Comparison of ENCODE assay signal across 26 cellular contexts in genomic region chr20:640674-641515, GRCh38. TPM values are rescaled to one million over a fixed set of nuclear protein-coding genes. Genes with fewer than 3 reads are reported as not detected.
A peak's percentile ranks its signal among the peaks of the same experiment; 100 is the strongest.
DNase-seq lines count a peak whose midpoint lies in the region; ATAC-seq and TF ChIP-seq lines count a peak whose summit lies in the region.
"Had no signal": no experiment of that assay in that cellular context is flagged by ENCODE, and none has a peak within 500 bp of the region (broad histone marks: within the 10 kb centered on the region; RNA-seq: fewer than 3 reads in every experiment).

No MANE protein-coding gene starts in this region.

- no peak overlapping the region for H4K91ac ChIP-seq in IMR-90 (ENCODE audit: insufficient read depth, low read depth, low read length)
- H4K91ac ChIP-seq in neuronal stem cell (ENCODE audit: low read depth, low read length, poor library complexity): no peak overlapping the region

- intact Hi-C loops in IMR-90 (cut with micrococcal nuclease): no loop called here

- H2AFZ ChIP-seq in IMR-90 (replicated peaks; ENCODE audit: low read length, poor library complexity) (no peak overlapping the region), neuronal stem cell (ENCODE audit: low read length) (no peak overlapping the region)
- H2AFZ ChIP-seq: hepatocyte had no signal

- DNase-seq in activated naive CD4-positive, alpha-beta T cell treated with anti-CD3 and anti-CD28 coated beads, Interleukin-2, amount 10 ng/mL, durations not matched to agents 7 days and 5 days: no peak
- DNase-seq in IMR-90: no peak
- DNase-seq in neuronal stem cell (ENCODE audit: low spot score): no peak
- no peak for DNase-seq in LoVo (ENCODE audit: low spot score)
- no peak for DNase-seq in NCI-H2227 (lab: John Stamatoyannopoulos, UW; ENCODE audit: unreplicated experiment)
- DNase-seq: activated CD4-positive, alpha-beta T cell treated with anti-CD3 and anti-CD28 coated beads, Interleukin-2, amount 10 ng/mL, durations not matched to agents 7 days and 5 days; activated naive CD8-positive, alpha-beta T cell treated with anti-CD3 and anti-CD28 coated beads, Interleukin-2, amount 50 U/mL, for 24 hours; effector CD4-positive, alpha-beta T cell; Kasumi-1; left lung; NCI-H1694 treated with DMSO at 0.1 percent for 48 hours had no signal

- no peak overlapping the region for H3K56ac ChIP-seq in IMR-90 (ENCODE audit: extremely low read depth, insufficient read depth, low read length)

- no peak overlapping the region for H2BK20ac ChIP-seq in IMR-90 (ENCODE audit: low read depth, low read length)

- TF ChIP-seq POLR2A in IMR-90 (IDR thresholded peaks at IDR 0.05; ENCODE audit: low read depth, low read length): no peak

- H3K4me1 ChIP-seq in IMR-90 (ENCODE audit: control insufficient read depth, insufficient read depth, low read length) (no peaks in the 10 kb centered on the region), neuronal stem cell (ENCODE audit: control insufficient read depth in 2 of 2, insufficient read depth in 1 of 2, low read depth in 1 of 2, low read length in 2 of 2) (no peaks in the 10 kb centered on the region)

- CTCF ChIA-PET in activated naive CD4-positive, alpha-beta T cell treated with anti-CD3 and anti-CD28 coated beads, Interleukin-2, amount 10 ng/mL, durations not matched to agents 7 days and 5 days (lab: Charles Lee): interaction anchor here (1.0 to 1.2 kb wide), 2 partner anchors 14 to 233 kb away, joined by 3 read pairs; no protein-coding TSS in a partner anchor
- CTCF ChIA-PET in IMR-90 (lab: Yijun Ruan, JAX): no interaction called here

- POLR2A ChIA-PET in IMR-90 (lab: Charles Lee; ENCODE audit: unreplicated experiment): no interaction called here

- H2BK12ac ChIP-seq in neuronal stem cell (ENCODE audit: low read length): no peak overlapping the region

- TF ChIP-seq RAD21 in IMR-90 (IDR thresholded peaks at IDR 0.05; ENCODE audit: low read length): no peak

- H3K27me3 ChIP-seq in IMR-90 (ENCODE audit: control insufficient read depth, insufficient read depth, low read length) (peaks cover 10% of the 10 kb centered on the region), neuronal stem cell (ENCODE audit: control insufficient read depth in 3 of 3, insufficient read depth in 3 of 3, low read depth in 1 of 3, low read length in 3 of 3) (peaks cover 0 to 12% (median 2%) of the 10 kb centered on the region in 3 experiments)
- H3K27me3 ChIP-seq: hepatocyte had no signal

- H4K8ac ChIP-seq in IMR-90 (ENCODE audit: low read depth in 2 of 2, low read length in 2 of 2): no peak overlapping the region
- H4K8ac ChIP-seq in neuronal stem cell (ENCODE audit: low read depth, low read length): no peak overlapping the region

- no peak overlapping the region for H3K18ac ChIP-seq in IMR-90 (ENCODE audit: low read depth, low read length)
- peak overlapping the region; percentile 24 for H3K18ac ChIP-seq in neuronal stem cell (ENCODE audit: low read length)

- peak overlapping the region; percentile 85 for H3K27ac Mint-ChIP-seq in activated naive CD4-positive, alpha-beta T cell treated with anti-CD3 and anti-CD28 coated beads, Interleukin-2, amount 50 U/mL, for 24 hours
- no peak overlapping the region for H3K27ac Mint-ChIP-seq in activated naive CD4-positive, alpha-beta T cell treated with anti-CD3 and anti-CD28 coated beads, Interleukin-2, amount 10 ng/mL, durations not matched to agents 7 days and 5 days
- H3K27ac Mint-ChIP-seq: activated CD4-positive, alpha-beta T cell treated with anti-CD3 and anti-CD28 coated beads, Interleukin-2, amount 10 ng/mL, durations not matched to agents 7 days and 5 days; activated naive CD8-positive, alpha-beta T cell treated with anti-CD3 and anti-CD28 coated beads, Interleukin-2, amount 50 U/mL, for 24 hours had no signal

- peaks cover 10% of the 10 kb centered on the region for H4K20me1 ChIP-seq in IMR-90 (ENCODE audit: insufficient read depth, low read length)
- H4K20me1 ChIP-seq: BLaER1 had no signal

- H2BK15ac ChIP-seq in IMR-90 (ENCODE audit: low read depth, low read length) (no peak overlapping the region), neuronal stem cell (ENCODE audit: low read length) (no peak overlapping the region)

- peaks cover 10% of the 10 kb centered on the region for H3K4me1 Mint-ChIP-seq in activated naive CD4-positive, alpha-beta T cell treated with anti-CD3 and anti-CD28 coated beads, Interleukin-2, amount 50 U/mL, for 24 hours
- peaks cover 12% of the 10 kb centered on the region for H3K4me1 Mint-ChIP-seq in activated naive CD4-positive, alpha-beta T cell treated with anti-CD3 and anti-CD28 coated beads, Interleukin-2, amount 10 ng/mL, durations not matched to agents 7 days and 5 days

- H2AK5ac ChIP-seq in IMR-90 (ENCODE audit: low read depth, low read length) (no peak overlapping the region), neuronal stem cell (ENCODE audit: low read depth, low read length) (peak overlapping the region; percentile 25)

- in situ Hi-C loops in IMR-90 (cut with MboI; ENCODE audit: low sequenced_read_pairs): no loop called here

- no peak overlapping the region for H3K4me2 ChIP-seq in IMR-90 (ENCODE audit: low read depth, low read length)
- H3K4me2 ChIP-seq in neuronal stem cell (ENCODE audit: insufficient read depth, low read length, poor library complexity, severe bottlenecking): no peak overlapping the region
- H3K4me2 ChIP-seq: BLaER1, hepatocyte had no signal

- H3K23ac ChIP-seq in IMR-90 (ENCODE audit: low read depth, low read length): no peak overlapping the region
- no peak overlapping the region for H3K23ac ChIP-seq in neuronal stem cell (ENCODE audit: low read depth, low read length, poor library complexity)

- H3K9me3 ChIP-seq in IMR-90 (ENCODE audit: control insufficient read depth, insufficient read depth, low read length) (no peaks in the 10 kb centered on the region), neuronal stem cell (replicated peaks in 1 of 2; ENCODE audit: control insufficient read depth in 2 of 2, insufficient read depth in 1 of 2, low read depth in 1 of 2, low read length in 2 of 2) (no peaks in the 10 kb centered on the region)
- H3K9me3 ChIP-seq: BLaER1, esophagus muscularis mucosa, left lung, neutrophil had no signal

- no peak overlapping the region for H3K4ac ChIP-seq in IMR-90 (ENCODE audit: low read depth, low read length)
- no peak overlapping the region for H3K4ac ChIP-seq in neuronal stem cell (ENCODE audit: low read length)

- H2BK5ac ChIP-seq in IMR-90 (ENCODE audit: low read depth, low read length, poor library complexity, severe bottlenecking) (no peak overlapping the region), neuronal stem cell (ENCODE audit: low read length) (no peak overlapping the region)

- H3K9ac ChIP-seq in IMR-90 (ENCODE audit: low read depth, low read length) (no peak overlapping the region), neuronal stem cell (ENCODE audit: low read depth, low read length, poor library complexity) (no peak overlapping the region)
- H3K9ac ChIP-seq: BLaER1 had no signal

- H3K9me3 Mint-ChIP-seq in activated naive CD4-positive, alpha-beta T cell treated with anti-CD3 and anti-CD28 coated beads, Interleukin-2, amount 50 U/mL, for 24 hours: no peaks in the 10 kb centered on the region
- H3K9me3 Mint-ChIP-seq in activated naive CD4-positive, alpha-beta T cell treated with anti-CD3 and anti-CD28 coated beads, Interleukin-2, amount 10 ng/mL, durations not matched to agents 7 days and 5 days: peaks cover 4% of the 10 kb centered on the region
- H3K9me3 Mint-ChIP-seq: activated CD4-positive, alpha-beta T cell treated with anti-CD3 and anti-CD28 coated beads, Interleukin-2, amount 10 ng/mL, durations not matched to agents 7 days and 5 days; activated naive CD8-positive, alpha-beta T cell treated with anti-CD3 and anti-CD28 coated beads, Interleukin-2, amount 50 U/mL, for 24 hours had no signal

- no peak overlapping the region for H4K5ac ChIP-seq in IMR-90 (ENCODE audit: low read depth, low read length)

- dilution Hi-C loops in IMR-90 (cut with HindIII; ENCODE audit: low sequenced_read_pairs, unreplicated experiment): no loop called here

- H3K9me1 ChIP-seq in IMR-90 (ENCODE audit: insufficient read depth, low read length): no peaks in the 10 kb centered on the region

- H2AK9ac ChIP-seq in IMR-90 (replicated peaks; ENCODE audit: low read depth, low read length, poor library complexity): no peak overlapping the region

- 60% methylated on average over 6 of the region's 11 CpGs; no CpG with 5 or more reads in 1 of the 2 experiments for WGBS in IMR-90 (ENCODE audit: extremely low coverage in 2 of 2, insufficient read length in 1 of 2), 2 experiments
- no CpG with 5 or more reads among the region's 11 CpGs for WGBS in neuronal stem cell (ENCODE audit: extremely low coverage in 2 of 2, insufficient read length in 2 of 2, insufficient replicate concordance in 1 of 2), 2 donors

- H3K4me3 Mint-ChIP-seq in activated naive CD4-positive, alpha-beta T cell treated with anti-CD3 and anti-CD28 coated beads, Interleukin-2, amount 50 U/mL, for 24 hours: peak overlapping the region; percentile 37
- H3K4me3 Mint-ChIP-seq in activated naive CD4-positive, alpha-beta T cell treated with anti-CD3 and anti-CD28 coated beads, Interleukin-2, amount 10 ng/mL, durations not matched to agents 7 days and 5 days: no peak overlapping the region
- H3K4me3 Mint-ChIP-seq: activated CD4-positive, alpha-beta T cell treated with anti-CD3 and anti-CD28 coated beads, Interleukin-2, amount 10 ng/mL, durations not matched to agents 7 days and 5 days had no signal

- H3K36me3 Mint-ChIP-seq in activated naive CD4-positive, alpha-beta T cell treated with anti-CD3 and anti-CD28 coated beads, Interleukin-2, amount 50 U/mL, for 24 hours: no peaks in the 10 kb centered on the region
- H3K36me3 Mint-ChIP-seq in activated naive CD4-positive, alpha-beta T cell treated with anti-CD3 and anti-CD28 coated beads, Interleukin-2, amount 10 ng/mL, durations not matched to agents 7 days and 5 days: peaks cover 1% of the 10 kb centered on the region

- no TSS peak for BruUV-seq in IMR-90 (replicated peaks; lab: Mats Ljungman, UMichigan)

- TF ChIP-seq CTCF in IMR-90 (conservative IDR thresholded peaks at IDR 0.05; ENCODE audit: low read depth, low read length): no peak

- H3K36me3 ChIP-seq in IMR-90 (ENCODE audit: control insufficient read depth, insufficient read depth, low read length): no peaks in the 10 kb centered on the region
- no peaks in the 10 kb centered on the region for H3K36me3 ChIP-seq in neuronal stem cell (replicated peaks in 1 of 2; ENCODE audit: control insufficient read depth in 2 of 2, insufficient read depth in 2 of 2, low read length in 2 of 2)
- H3K36me3 ChIP-seq: BLaER1, esophagus muscularis mucosa, left lung, neutrophil had no signal

- H3K79me1 ChIP-seq in IMR-90 (ENCODE audit: low read depth in 1 of 2, low read length in 2 of 2): peaks cover 0 to 3% of the 10 kb centered on the region in 2 experiments; a peak in 1 of 4 replicates
- H3K79me1 ChIP-seq in neuronal stem cell (ENCODE audit: low read depth, low read length): no peaks in the 10 kb centered on the region

- peaks cover 9% of the 10 kb centered on the region for H3K27me3 Mint-ChIP-seq in activated naive CD4-positive, alpha-beta T cell treated with anti-CD3 and anti-CD28 coated beads, Interleukin-2, amount 50 U/mL, for 24 hours
- peaks cover 62% of the 10 kb centered on the region for H3K27me3 Mint-ChIP-seq in activated naive CD4-positive, alpha-beta T cell treated with anti-CD3 and anti-CD28 coated beads, Interleukin-2, amount 10 ng/mL, durations not matched to agents 7 days and 5 days

- no peak overlapping the region for H3K27ac ChIP-seq in IMR-90 (ENCODE audit: insufficient read depth, low read length)
- H3K27ac ChIP-seq in neuronal stem cell (replicated peaks; ENCODE audit: low read length): no peak overlapping the region
- H3K27ac ChIP-seq: BLaER1, esophagus muscularis mucosa, hepatocyte, left lung, neutrophil, RWPE1, VCaP had no signal

- ATAC-seq in IMR-90 (ENCODE audit: low read depth) (peak; percentile 8; the same call in 1 of the 2 replicates), esophagus mucosa (peak; percentile 24), GM18867 (IDR thresholded peaks at IDR 0.05; ENCODE audit: unreplicated experiment) (no peak)
- ATAC-seq: activated naive CD8-positive, alpha-beta T cell treated with anti-CD3 and anti-CD28 coated beads, Interleukin-2, amount 50 U/mL, for 24 hours; GM12878; left lung had no signal

- H3K14ac ChIP-seq in IMR-90 (replicated peaks; ENCODE audit: low read depth, low read length) (no peak overlapping the region), neuronal stem cell (ENCODE audit: low read length) (no peak overlapping the region)

- H2BK120ac ChIP-seq in IMR-90 (ENCODE audit: low read depth, low read length) (no peak overlapping the region), neuronal stem cell (ENCODE audit: low read depth, low read length) (no peak overlapping the region)

- no peak overlapping the region for H3K4me3 ChIP-seq in IMR-90 (ENCODE audit: insufficient read depth, low read depth, low read length)
- peak overlapping the region in 1 of 2 donors; percentile 23 for H3K4me3 ChIP-seq in neuronal stem cell (ENCODE audit: low read length in 2 of 2)
- H3K4me3 ChIP-seq: BLaER1, esophagus muscularis mucosa, GM12878, hepatocyte, left lung had no signal

RNA-seq across cellular contexts. Expression of gene SRXN1, which starts 12.1 kb away (rescaled TPM):
- 63.0 and 71.2 TPM in 2 replicates for total RNA-seq in IMR-90 (2012; rRNA removed)
- polyA plus RNA-seq in IMR-90 (2012; rRNA removed): 41.1 and 51.2 TPM in 2 replicates
- polyA plus RNA-seq in IMR-90 (2012; cell fraction: cytosol; rRNA removed): 16.0 and 36.9 TPM in 2 replicates
- 17.6 and 20.9 TPM in 2 replicates for polyA plus RNA-seq in IMR-90 (2012; cell fraction: nucleus; rRNA removed; ENCODE audit: low replicate concordance)
- 34.7 TPM for total RNA-seq in esophagus mucosa
- polyA plus RNA-seq in neuronal stem cell (2013, experiment 1 of 2): 10.3 TPM
- polyA plus RNA-seq in neuronal stem cell (2013, experiment 2 of 2): 10.4 TPM

RNA-seq across cellular contexts. Expression of gene TCF15, which starts 30.8 kb away (rescaled TPM):
- total RNA-seq in IMR-90 (2012; rRNA removed) (not detected in 2 replicates), esophagus mucosa (not detected)
- not detected in 2 replicates for polyA plus RNA-seq in IMR-90 (2012; rRNA removed)
- polyA plus RNA-seq in IMR-90 (2012; cell fraction: cytosol; rRNA removed): 0.02 TPM in 1 of 2 replicates, not detected in the other
- not detected in 2 replicates for polyA plus RNA-seq in IMR-90 (2012; cell fraction: nucleus; rRNA removed; ENCODE audit: low replicate concordance)
- 2.0 TPM for polyA plus RNA-seq in neuronal stem cell (2013, experiment 1 of 2)
- 1.8 TPM for polyA plus RNA-seq in neuronal stem cell (2013, experiment 2 of 2)
- total RNA-seq: activated CD4-positive, alpha-beta T cell treated with anti-CD3 and anti-CD28 coated beads, Interleukin-2, amount 10 ng/mL, durations not matched to agents 7 days and 5 days; GM12878; hepatocyte; T-helper 2 cell treated with Interferon-gamma antibody and Interleukin-4, amounts not matched to agents 100 ng/mL and 5 ng/mL, for 36 hours had no signal
- polyA plus RNA-seq: hepatocyte had no signal

RNA-seq across cellular contexts. Expression of gene SCRT2, which starts 34.7 kb away (rescaled TPM):
- not detected in 2 replicates for total RNA-seq in IMR-90 (2012; rRNA removed)
- polyA plus RNA-seq in IMR-90 (2012; rRNA removed): not detected in 2 replicates
- not detected in 2 replicates for polyA plus RNA-seq in IMR-90 (2012; cell fraction: cytosol; rRNA removed)
- not detected in 2 replicates for polyA plus RNA-seq in IMR-90 (2012; cell fraction: nucleus; rRNA removed; ENCODE audit: low replicate concordance)
- total RNA-seq in esophagus mucosa: not detected
- 0.06 TPM for polyA plus RNA-seq in neuronal stem cell (2013, experiment 1 of 2)
- polyA plus RNA-seq in neuronal stem cell (2013, experiment 2 of 2): 0.04 TPM
- total RNA-seq: activated CD4-positive, alpha-beta T cell treated with anti-CD3 and anti-CD28 coated beads, Interleukin-2, amount 10 ng/mL, durations not matched to agents 7 days and 5 days; Daoy; esophagus muscularis mucosa; GM12878; hepatocyte; left lung; pulmonary artery endothelial cell; skeletal muscle tissue; T-helper 2 cell treated with Interferon-gamma antibody and Interleukin-4, amounts not matched to agents 100 ng/mL and 5 ng/mL, for 36 hours; urinary bladder had no signal
- polyA plus RNA-seq: GM12878, hepatocyte, urinary bladder had no signal
